Comparison of ENCODE assay signal across 30 cellular contexts in the genomic region with DNA sequence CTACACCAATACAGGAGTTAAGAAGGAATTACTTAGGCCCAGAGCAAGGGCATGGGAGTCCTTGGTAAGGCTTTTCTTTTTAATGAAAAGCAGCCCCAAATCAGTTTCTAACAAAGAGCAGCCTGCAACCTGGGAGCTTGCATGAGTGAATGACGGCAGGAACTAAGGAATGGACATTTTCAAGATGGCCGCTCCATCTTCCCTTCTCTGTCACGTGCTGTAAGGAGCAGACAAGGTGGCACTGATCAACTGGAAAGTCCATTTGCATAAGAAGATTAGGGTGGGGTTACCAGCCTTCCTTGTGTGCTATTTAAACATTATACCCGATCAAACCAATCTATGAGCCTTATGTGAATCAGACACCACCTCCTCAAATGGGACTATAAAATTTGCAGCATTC. TPM values are rescaled to one million over a fixed set of nuclear protein-coding genes. Genes with fewer than 3 reads are reported as not detected.
"Had no signal": no experiment of that assay in that cellular context is flagged by ENCODE, and none has a peak within 500 bp of the region (broad histone marks: within the 10 kb centered on the region; RNA-seq: fewer than 3 reads in every experiment).

No MANE protein-coding gene starts in this region.

- ATAC-seq: esophagus mucosa; gastrocnemius medialis; left ventricle myocardium superior; lower lobe of right lung; naive thymus-derived CD8-positive, alpha-beta T cell; psoas muscle; right cardiac atrium; stimulated activated memory B cell treated with anti-CD40 and anti-IgM and Interleukin-4, amounts not matched to agents 10 μg/mL and 1 μg/mL and 100 μg/mL, for 72 hours; stimulated activated naive CD8-positive, alpha-beta T cell treated with anti-CD3 and anti-CD28 coated beads, Interleukin-15, Interleukin-2, amounts not matched to agents 100 U/mL and 50 U/mL, for 24 hours had no signal

- H3K4me1 ChIP-seq: gastrocnemius medialis, lower lobe of right lung, psoas muscle, testis, tibial artery had no signal

- H3K36me3 ChIP-seq: gastrocnemius medialis, lower lobe of right lung, ovary, spleen, tibial artery had no signal

- H3K4me1 Mint-ChIP-seq: endodermal cell; nephron progenitor cell; stimulated activated memory B cell treated with anti-CD40 and anti-IgM and Interleukin-4, amounts not matched to agents 10 μg/mL and 1 μg/mL and 100 μg/mL, for 72 hours had no signal

- H3K9me3 Mint-ChIP-seq: type B pancreatic cell had no signal

- H3K27ac Mint-ChIP-seq: endodermal cell; nephron progenitor cell; stimulated activated memory B cell treated with anti-CD40 and anti-IgM and Interleukin-4, amounts not matched to agents 10 μg/mL and 1 μg/mL and 100 μg/mL, for 72 hours; type B pancreatic cell had no signal

- H3K9me3 ChIP-seq: gastrocnemius medialis, lower lobe of right lung, ovary, psoas muscle, testis, tibial artery had no signal

- H3K4me3 Mint-ChIP-seq: dendritic cell treated with granulocyte-macrophage colony-stimulating factor and Interleukin-4, amounts not matched to agents 40 ng/mL and 50 ng/mL, for 4 days; endodermal cell; naive thymus-derived CD8-positive, alpha-beta T cell; nephron progenitor cell; stimulated activated memory B cell treated with anti-CD40 and anti-IgM and Interleukin-4, amounts not matched to agents 10 μg/mL and 1 μg/mL and 100 μg/mL, for 72 hours; type B pancreatic cell had no signal

- H3K36me3 Mint-ChIP-seq: naive thymus-derived CD8-positive, alpha-beta T cell; stimulated activated memory B cell treated with anti-CD40 and anti-IgM and Interleukin-4, amounts not matched to agents 10 μg/mL and 1 μg/mL and 100 μg/mL, for 72 hours; type B pancreatic cell had no signal

- H3K27ac ChIP-seq: epithelial cell of prostate, gastrocnemius medialis, lower lobe of right lung, ovary, psoas muscle, skin epidermis, testis, tibial artery had no signal

- H3K27me3 Mint-ChIP-seq: dendritic cell treated with granulocyte-macrophage colony-stimulating factor and Interleukin-4, amounts not matched to agents 40 ng/mL and 50 ng/mL, for 4 days; type B pancreatic cell had no signal

- H3K4me3 ChIP-seq: gastrocnemius medialis, lower lobe of right lung, ovary, psoas muscle, skin epidermis, spleen, testis, tibial artery had no signal

- H3K27me3 ChIP-seq: gastrocnemius medialis, ovary, testis, tibial artery had no signal

- DNase-seq: effector CD8-positive, alpha-beta T cell; endodermal cell; foreskin fibroblast; gastrocnemius medialis; left ventricle myocardium superior; lower lobe of right lung; naive thymus-derived CD8-positive, alpha-beta T cell; nephron progenitor cell; occipital lobe; ovary; posterior cingulate gyrus; psoas muscle; right cardiac atrium; spleen; stimulated activated CD4-positive, alpha-beta T cell treated with anti-CD3 and anti-CD28 coated beads, Interleukin-4, amount 100 ng/mL, for 4 hours; stimulated activated naive CD8-positive, alpha-beta T cell treated with anti-CD3 and anti-CD28 coated beads, Interleukin-15, Interleukin-2, amounts not matched to agents 100 U/mL and 50 U/mL, for 24 hours; substantia nigra; testis; tibial artery had no signal

RNA-seq across cellular contexts. Expression of gene SIGLECL1, which starts 2.9 kb away (rescaled TPM):
- total RNA-seq: endodermal cell; esophagus mucosa; gastrocnemius medialis; glomerular endothelial cell; left ventricle myocardium superior; lower lobe of right lung; mesenteric fat pad; myocyte; naive thymus-derived CD8-positive, alpha-beta T cell; occipital lobe; ovary; psoas muscle; renal cortical epithelial cell; right cardiac atrium; urinary bladder had no signal

RNA-seq across cellular contexts. Expression of gene CD33, which starts 23.1 kb away (rescaled TPM):
- total RNA-seq: endodermal cell, glomerular endothelial cell, myocyte, renal cortical epithelial cell had no signal
